In genomic region chr19:48618278-48618915, GRCh38 we compare ENCODE assay signal across 8 cellular contexts.
DNase-seq lines count a peak whose midpoint lies in the region; ATAC-seq lines count a peak whose summit lies in the region.

No MANE protein-coding gene starts in this region.

- H3K27me3 Mint-ChIP-seq in activated naive CD8-positive, alpha-beta T cell, result no peaks in the 10 kb centered on the region

- peak overlapping the region; percentile 98 for H3K4me3 Mint-ChIP-seq in activated naive CD8-positive, alpha-beta T cell

- H3K9me3 ChIP-seq in iPS-18c (ENCODE audit: control insufficient read depth, insufficient read depth, low read length) (no peaks in the 10 kb centered on the region), subcutaneous abdominal adipose tissue (ENCODE audit: control insufficient read depth in 5 of 5, low read length in 5 of 5) (no peaks in the 10 kb centered on the region)

- H3K36me3 Mint-ChIP-seq in activated naive CD8-positive, alpha-beta T cell, result peaks cover 13% of the 10 kb centered on the region

- no peak for ATAC-seq in HG03280 (IDR thresholded peaks at IDR 0.05; ENCODE audit: unreplicated experiment)

- H3K9me3 Mint-ChIP-seq in activated naive CD8-positive, alpha-beta T cell (ENCODE audit: low read depth), result no peaks in the 10 kb centered on the region

- peak overlapping the region; percentile 100 for H3K27ac Mint-ChIP-seq in activated naive CD8-positive, alpha-beta T cell

- DNase-seq in DMS53 (lab: John Stamatoyannopoulos, UW), result peak; percentile 43
- no peak for DNase-seq in DMS53 treated with DMSO at 0.1 percent for 48 hours (lab: John Stamatoyannopoulos, UW; ENCODE audit: unreplicated experiment)
- no peak for DNase-seq in GM19238 (ENCODE audit: insufficient read length, low spot score)
- no peak for DNase-seq in NCI-H524 treated with DMSO at 0.1 percent for 48 hours (lab: John Stamatoyannopoulos, UW)

- H3K27me3 ChIP-seq in subcutaneous abdominal adipose tissue (ENCODE audit: control insufficient read depth in 5 of 5, insufficient read depth in 4 of 5, low read length in 5 of 5), result no peaks in the 10 kb centered on the region

- H3K4me1 Mint-ChIP-seq in activated naive CD8-positive, alpha-beta T cell (ENCODE audit: low read depth), result peaks cover 35% of the 10 kb centered on the region

- H3K4me1 ChIP-seq in subcutaneous abdominal adipose tissue (ENCODE audit: control insufficient read depth in 5 of 5, insufficient read depth in 5 of 5, low read length in 5 of 5), result peaks cover 11 to 55% (median 40%) of the 10 kb centered on the region in 5 donors

- peak overlapping the region; percentile 89 for H3K27ac ChIP-seq in subcutaneous abdominal adipose tissue (ENCODE audit: low read depth, low read length)

- H3K4me3 ChIP-seq in iPS-18c (ENCODE audit: insufficient read depth, low read depth, low read length) (peak overlapping the region; percentile 99), subcutaneous abdominal adipose tissue (ENCODE audit: low read depth in 1 of 5, low read length in 5 of 5) (peak overlapping the region; percentile 86 to 98 (median 97))

- H3K9ac ChIP-seq in subcutaneous abdominal adipose tissue (ENCODE audit: low read length in 5 of 5), result peak overlapping the region; percentile 81 to 97 (median 88)

- H3K36me3 ChIP-seq in subcutaneous abdominal adipose tissue (ENCODE audit: control insufficient read depth in 5 of 5, insufficient read depth in 5 of 5, low read length in 5 of 5), result peaks cover 0 to 32% (median 30%) of the 10 kb centered on the region in 5 donors
